In genomic region chr4:175873707-175874106, GRCh38 we compare ENCODE assay signal across 18 cellular contexts.
A peak's percentile ranks its signal among the peaks of the same experiment; 100 is the strongest.
DNase-seq lines count a peak whose midpoint lies in the region; ATAC-seq, FAIRE-seq and TF ChIP-seq lines count a peak whose summit lies in the region.
"Had no signal": no experiment of that assay in that cellular context is flagged by ENCODE, and none has a peak within 500 bp of the region (broad histone marks: within the 10 kb centered on the region; RNA-seq: fewer than 3 reads in every experiment).

No MANE protein-coding gene starts in this region.

- H3K4me3 Mint-ChIP-seq in nephron progenitor cell, result no peak overlapping the region
- no peak overlapping the region for H3K4me3 Mint-ChIP-seq in effector memory CD8-positive, alpha-beta T cell
- H3K4me3 Mint-ChIP-seq: B cell; CD4-positive, alpha-beta T cell had no signal

- H3K4me3 ChIP-seq in SK-N-MC, result no peak overlapping the region

- H3K36me3 ChIP-seq in SK-N-MC (ENCODE audit: insufficient read depth, low read length), result no peaks in the 10 kb centered on the region

- no peak overlapping the region for H3K9ac ChIP-seq in SK-N-MC (ENCODE audit: insufficient read length)

- no peaks in the 10 kb centered on the region for H3K36me3 Mint-ChIP-seq in nephron progenitor cell (ENCODE audit: low read depth)
- H3K36me3 Mint-ChIP-seq in effector memory CD8-positive, alpha-beta T cell (ENCODE audit: insufficient read depth), result no peaks in the 10 kb centered on the region

- TF ChIP-seq CTCF in nephron progenitor cell (IDR thresholded peaks at IDR 0.05), result no peak

- no peak for ATAC-seq in effector memory CD8-positive, alpha-beta T cell (replicated peaks)
- ATAC-seq: HCT116 had no signal

- DNase-seq in ELR (ENCODE audit: low read depth) (peak; percentile 37), NCI-H1105 (lab: John Stamatoyannopoulos, UW) (peak; percentile 3), SK-N-MC (ENCODE audit: low read depth, low spot score) (peak; percentile 22), nephron progenitor cell (no peak), COLO829 (ENCODE audit: low spot score) (no peak)
- DNase-seq in effector memory CD8-positive, alpha-beta T cell, result no peak
- no peak for DNase-seq in activated T-cell treated with anti-CD3 and anti-CD28 coated beads, Interleukin-2, amount 50 U/mL, for 1 hour
- DNase-seq: C1 segment of cervical spinal cord; CD4-positive, alpha-beta T cell; DMS153; DMS79 treated with DMSO at 0.1 percent for 48 hours; EL; GDM1; IMR-90 had no signal

- H3K27ac ChIP-seq in SK-N-MC, result no peak overlapping the region

- H3K27ac Mint-ChIP-seq in nephron progenitor cell, result no peak overlapping the region
- H3K27ac Mint-ChIP-seq in effector memory CD8-positive, alpha-beta T cell, result no peak overlapping the region
- H3K27ac Mint-ChIP-seq: B cell; CD4-positive, alpha-beta T cell had no signal

- H3K9me3 ChIP-seq in SK-N-MC (ENCODE audit: low read depth, low read length), result no peaks in the 10 kb centered on the region

- FAIRE-seq in islet of Langerhans (lab: Jason Lieb, UNC), result peak; percentile 13
- FAIRE-seq: D721Med had no signal

- H3K9me3 Mint-ChIP-seq in nephron progenitor cell, result no peaks in the 10 kb centered on the region
- peaks cover 8 to 12% of the 10 kb centered on the region in 2 donors for H3K9me3 Mint-ChIP-seq in effector memory CD8-positive, alpha-beta T cell

- no peaks in the 10 kb centered on the region for H3K4me1 Mint-ChIP-seq in nephron progenitor cell
- no peaks in the 10 kb centered on the region for H3K4me1 Mint-ChIP-seq in effector memory CD8-positive, alpha-beta T cell (ENCODE audit: low read depth in 2 of 2)
- H3K4me1 Mint-ChIP-seq: B cell had no signal

- H3K27me3 Mint-ChIP-seq in nephron progenitor cell (ENCODE audit: low read depth, poor library complexity), result peaks cover 8% of the 10 kb centered on the region
- H3K27me3 Mint-ChIP-seq in effector memory CD8-positive, alpha-beta T cell, result no peaks in the 10 kb centered on the region
- H3K27me3 Mint-ChIP-seq: B cell; CD4-positive, alpha-beta T cell had no signal

Comparison
In these comparisons a context has a peak if more than half of its experiments do, and no peak if none do; other contexts are left out.
1. DNase-seq: peak in ELR (single experiment), NCI-H1105 (single experiment) and SK-N-MC (single experiment); none in nephron progenitor cell (single experiment), COLO829 (single experiment), effector memory CD8-positive, alpha-beta T cell (0 of 3) and activated T-cell treated with anti-CD3 and anti-CD28 coated beads, Interleukin-2, amount 50 U/mL, for 1 hour (single experiment).